ENCODE assay signal across 5 cellular contexts in the genomic region with DNA sequence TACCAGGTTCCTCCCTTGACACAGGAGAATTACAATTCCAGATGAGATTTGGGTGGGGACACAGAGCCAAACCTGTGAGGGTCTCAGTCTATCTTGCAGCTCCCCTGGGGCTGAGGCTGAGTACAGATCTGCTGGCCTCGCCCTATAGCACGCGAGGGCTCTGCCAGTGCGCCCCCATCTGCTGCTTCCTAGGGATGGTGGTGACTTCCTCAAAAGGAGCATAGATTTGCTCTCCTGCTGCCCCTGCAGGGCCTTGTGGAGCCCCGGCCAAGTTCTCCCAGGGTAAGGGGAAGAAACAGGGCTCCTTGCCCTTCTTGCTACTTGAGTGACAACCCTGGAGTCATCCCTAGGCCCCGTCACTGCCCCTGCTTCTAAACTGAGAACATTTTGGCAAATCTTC. TPM values are rescaled to one million over a fixed set of nuclear protein-coding genes. Genes with fewer than 3 reads are reported as not detected.
"Had no signal": no experiment of that assay in that cellular context is flagged by ENCODE, and none has a peak within 500 bp of the region (broad histone marks: within the 10 kb centered on the region; RNA-seq: fewer than 3 reads in every experiment).

No MANE protein-coding gene starts in this region.

RNA-seq across cellular contexts. Expression of a gene that starts 26.6 kb away (rescaled TPM):
- total RNA-seq: GM23248, H9, HT-29, IMR-90, K562 had no signal
- polyA plus RNA-seq: GM23248, IMR-90, K562 had no signal
